Comparison of ENCODE assay signal across 13 cellular contexts in the genomic region with DNA sequence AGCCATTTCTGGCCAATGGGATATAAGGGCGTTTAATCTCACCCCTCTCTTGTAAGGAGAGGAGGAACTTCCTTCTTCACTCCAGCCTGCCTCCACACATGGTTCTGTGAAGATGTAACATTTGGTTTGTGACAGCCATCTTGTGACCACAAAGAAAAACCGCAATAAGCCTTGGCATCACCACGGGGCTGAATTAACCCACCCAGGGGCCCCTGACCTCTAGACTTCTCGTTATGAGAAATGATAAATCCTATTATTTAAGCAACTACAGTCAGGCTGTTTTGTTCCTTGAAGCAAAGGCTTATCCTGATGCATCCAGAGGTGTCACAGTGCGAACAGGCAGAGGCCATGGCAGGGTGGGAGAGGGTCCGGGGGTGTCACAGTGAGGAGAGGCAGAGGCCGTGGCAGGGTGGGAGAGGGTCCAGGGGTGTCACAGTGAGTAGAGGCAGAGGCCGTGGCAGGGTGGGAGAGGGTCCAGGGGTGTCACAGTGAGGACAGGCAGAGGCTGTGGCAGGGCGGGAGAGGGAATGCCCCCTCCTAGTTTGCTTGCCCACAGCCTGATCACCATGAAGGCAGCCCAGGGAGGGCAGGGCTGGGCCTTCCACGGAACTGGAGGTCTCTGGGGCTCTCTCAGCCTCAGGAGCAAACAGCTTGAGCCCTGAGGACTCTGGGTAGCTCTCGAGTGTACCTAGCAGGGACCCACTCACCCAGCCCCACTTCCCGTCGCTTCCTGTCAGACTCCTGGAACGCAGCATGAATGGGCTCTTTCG.
DNase-seq lines count a peak whose midpoint lies in the region; ATAC-seq and TF ChIP-seq lines count a peak whose summit lies in the region.
"Had no signal": no experiment of that assay in that cellular context is flagged by ENCODE, and none has a peak within 500 bp of the region (broad histone marks: within the 10 kb centered on the region; RNA-seq: fewer than 3 reads in every experiment).

No MANE protein-coding gene starts in this region.

- H3K27ac ChIP-seq in endodermal cell (ENCODE audit: low read depth, low read length), result no peak overlapping the region

- H3K36me3 ChIP-seq in endodermal cell (ENCODE audit: control insufficient read depth, insufficient read depth, low read length), result no peaks in the 10 kb centered on the region

- H3K9ac ChIP-seq in endodermal cell (ENCODE audit: extremely low read depth, low read length, poor library complexity, severe bottlenecking), result no peak overlapping the region

- no peak overlapping the region for H3K27ac Mint-ChIP-seq in endodermal cell
- H3K27ac Mint-ChIP-seq: GM23338; natural killer cell treated with Interleukin-12 subunit alpha and Interleukin-12 subunit beta and Interleukin-15 and Interleukin-18, amount 100 ng/mL, for 72 hours had no signal

- DNase-seq in stimulated activated CD4-positive, alpha-beta T cell treated with anti-CD3 and anti-CD28 coated beads, Interleukin-15, amount 100 ng/mL, for 24 hours, result peak; percentile 25
- DNase-seq in stimulated activated CD4-positive, alpha-beta T cell treated with anti-CD3 and anti-CD28 coated beads, Interleukin-12 subunit alpha, Interleukin-12 subunit beta, amount 100 ng/mL, for 4 hours, result no peak
- DNase-seq in RPMI7951 (ENCODE audit: low read depth) (peak; percentile 39), endodermal cell (peak; percentile 34), GM19240 (ENCODE audit: insufficient read length, low spot score) (no peak), cerebellar cortex (ENCODE audit: low spot score) (no peak), left lobe of liver (ENCODE audit: low spot score) (no peak), ecto neural progenitor cell (ENCODE audit: low spot score) (no peak)
- DNase-seq: effector CD8-positive, alpha-beta T cell; NCI-H1417 treated with DMSO at 0.1 percent for 48 hours; stimulated activated naive CD4-positive, alpha-beta T cell treated with Interleukin-2 at 50 U/mL for 16 hours had no signal

- peaks cover 14% of the 10 kb centered on the region for H3K4me1 Mint-ChIP-seq in endodermal cell

- H3K4me1 ChIP-seq in endodermal cell (ENCODE audit: control insufficient read depth, insufficient read depth, low read length), result peaks cover 13% of the 10 kb centered on the region

- no peak for ATAC-seq in left lobe of liver
- ATAC-seq: GM23338 had no signal

- TF ChIP-seq CTCF in endodermal cell (conservative IDR thresholded peaks at IDR 0.05), result no peak

- WGBS in endodermal cell (ENCODE audit: insufficient coverage in 1 of 2, insufficient read length in 1 of 2), 2 experiments, result 92 to 95% methylated on average over 8 to 15 of the region's 15 CpGs

- no peaks in the 10 kb centered on the region for H3K27me3 ChIP-seq in endodermal cell (ENCODE audit: control insufficient read depth, insufficient read depth, low read length, poor library complexity, severe bottlenecking)

- no peak overlapping the region for H3K4me3 Mint-ChIP-seq in endodermal cell
- H3K4me3 Mint-ChIP-seq: GM23338; natural killer cell treated with Interleukin-12 subunit alpha and Interleukin-12 subunit beta and Interleukin-15 and Interleukin-18, amount 100 ng/mL, for 72 hours had no signal

- H3K36me3 Mint-ChIP-seq in endodermal cell (ENCODE audit: low read depth), result no peaks in the 10 kb centered on the region
- H3K36me3 Mint-ChIP-seq: natural killer cell treated with Interleukin-12 subunit alpha and Interleukin-12 subunit beta and Interleukin-15 and Interleukin-18, amount 100 ng/mL, for 72 hours had no signal

- peaks cover 6% of the 10 kb centered on the region for H3K9me3 ChIP-seq in endodermal cell (ENCODE audit: control insufficient read depth, low read length)

- no peaks in the 10 kb centered on the region for H3K9me3 Mint-ChIP-seq in endodermal cell
- H3K9me3 Mint-ChIP-seq: natural killer cell treated with Interleukin-12 subunit alpha and Interleukin-12 subunit beta and Interleukin-15 and Interleukin-18, amount 100 ng/mL, for 72 hours had no signal

- H3K4me3 ChIP-seq in endodermal cell (ENCODE audit: low read length), result no peak overlapping the region
- H3K4me3 ChIP-seq: GM23338 had no signal

- no peaks in the 10 kb centered on the region for H3K27me3 Mint-ChIP-seq in endodermal cell (ENCODE audit: insufficient read depth)

Comparison
In these comparisons a context has a peak if more than half of its experiments do, and no peak if none do; other contexts are left out.
1. DNase-seq: peak in stimulated activated CD4-positive, alpha-beta T cell treated with anti-CD3 and anti-CD28 coated beads, Interleukin-15, amount 100 ng/mL, for 24 hours (single experiment), RPMI7951 (single experiment) and endodermal cell (single experiment); none in stimulated activated CD4-positive, alpha-beta T cell treated with anti-CD3 and anti-CD28 coated beads, Interleukin-12 subunit alpha, Interleukin-12 subunit beta, amount 100 ng/mL, for 4 hours (single experiment), GM19240 (single experiment), cerebellar cortex (single experiment), left lobe of liver (single experiment) and ecto neural progenitor cell (single experiment).